In the genomic region with DNA sequence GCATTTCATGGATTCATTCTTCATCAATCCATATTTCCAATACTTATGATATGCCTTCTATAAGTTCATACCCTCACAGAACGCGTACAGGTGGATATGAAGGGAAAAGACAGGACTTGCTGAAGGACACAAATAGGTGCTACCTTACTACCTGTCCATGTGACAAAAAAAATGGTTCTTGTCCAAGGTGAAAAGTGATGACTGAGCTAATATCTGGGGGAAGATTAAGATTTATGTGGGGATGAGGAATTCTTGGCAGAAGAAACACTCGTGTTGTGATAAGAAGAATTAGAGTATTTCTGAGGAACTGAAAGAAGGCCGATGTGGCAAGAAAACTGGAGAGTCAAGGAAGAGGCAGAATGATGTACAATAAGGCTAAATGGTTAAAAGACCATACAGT, we compare ENCODE assay signal across 23 cellular contexts.
"Had no signal": no experiment of that assay in that cellular context is flagged by ENCODE, and none has a peak within 500 bp of the region (broad histone marks: within the 10 kb centered on the region; RNA-seq: fewer than 3 reads in every experiment).

No MANE protein-coding gene starts in this region.

- H3K9me3 ChIP-seq: colonic mucosa, esophagus muscularis mucosa, gastroesophageal sphincter, lower lobe of right lung, mucosa of descending colon had no signal

- H3K4me3 ChIP-seq: colonic mucosa, dorsolateral prefrontal cortex, esophagus muscularis mucosa, gastroesophageal sphincter, heart left ventricle, left lung, lower lobe of right lung, mucosa of descending colon had no signal

- H3K4me1 Mint-ChIP-seq: naive B cell had no signal

- ATAC-seq: foreskin keratinocyte, gastroesophageal sphincter, heart left ventricle, left cardiac atrium, left lung, left ventricle myocardium superior, lower lobe of right lung, mucosa of descending colon had no signal

- H3K4me3 Mint-ChIP-seq: dendritic cell treated with granulocyte-macrophage colony-stimulating factor and Interleukin-4, amounts not matched to agents 40 ng/mL and 50 ng/mL, for 4 days; mesothelial cell of epicardium; naive B cell had no signal

- H3K9me3 Mint-ChIP-seq: mesothelial cell of epicardium had no signal

- H3K27ac ChIP-seq: colonic mucosa, dorsolateral prefrontal cortex, esophagus muscularis mucosa, foreskin keratinocyte, gastroesophageal sphincter, heart left ventricle, left lung, lower lobe of right lung had no signal

- H3K27me3 ChIP-seq: colonic mucosa, dorsolateral prefrontal cortex, esophagus muscularis mucosa, foreskin keratinocyte, gastroesophageal sphincter, heart left ventricle, left lung had no signal

- DNase-seq: colonic mucosa; cortex of kidney; dorsolateral prefrontal cortex; effector CD4-positive, alpha-beta T cell; effector memory CD4-positive, alpha-beta T cell; foreskin keratinocyte; heart left ventricle; hippocampal formation; left cardiac atrium; left lung; left ventricle myocardium superior; lower lobe of right lung; mesenchymal stem cell; mucosa of descending colon; naive B cell had no signal

- H3K27me3 Mint-ChIP-seq: dendritic cell treated with granulocyte-macrophage colony-stimulating factor and Interleukin-4, amounts not matched to agents 40 ng/mL and 50 ng/mL, for 4 days; naive B cell had no signal

- FAIRE-seq: endothelial cell of umbilical vein, frontal cortex, islet of Langerhans, keratinocyte had no signal

- H3K27ac Mint-ChIP-seq: dendritic cell treated with granulocyte-macrophage colony-stimulating factor and Interleukin-4, amounts not matched to agents 40 ng/mL and 50 ng/mL, for 4 days; mesothelial cell of epicardium; naive B cell had no signal

- H3K36me3 ChIP-seq: colonic mucosa, esophagus muscularis mucosa, gastroesophageal sphincter, heart left ventricle, left lung, lower lobe of right lung had no signal

- H3K4me1 ChIP-seq: colonic mucosa, esophagus muscularis mucosa, foreskin keratinocyte, gastroesophageal sphincter, heart left ventricle, left lung, lower lobe of right lung had no signal

- H3K36me3 Mint-ChIP-seq: mesothelial cell of epicardium, naive B cell had no signal
